ENCODE assay signal across 24 cellular contexts in the genomic region with DNA sequence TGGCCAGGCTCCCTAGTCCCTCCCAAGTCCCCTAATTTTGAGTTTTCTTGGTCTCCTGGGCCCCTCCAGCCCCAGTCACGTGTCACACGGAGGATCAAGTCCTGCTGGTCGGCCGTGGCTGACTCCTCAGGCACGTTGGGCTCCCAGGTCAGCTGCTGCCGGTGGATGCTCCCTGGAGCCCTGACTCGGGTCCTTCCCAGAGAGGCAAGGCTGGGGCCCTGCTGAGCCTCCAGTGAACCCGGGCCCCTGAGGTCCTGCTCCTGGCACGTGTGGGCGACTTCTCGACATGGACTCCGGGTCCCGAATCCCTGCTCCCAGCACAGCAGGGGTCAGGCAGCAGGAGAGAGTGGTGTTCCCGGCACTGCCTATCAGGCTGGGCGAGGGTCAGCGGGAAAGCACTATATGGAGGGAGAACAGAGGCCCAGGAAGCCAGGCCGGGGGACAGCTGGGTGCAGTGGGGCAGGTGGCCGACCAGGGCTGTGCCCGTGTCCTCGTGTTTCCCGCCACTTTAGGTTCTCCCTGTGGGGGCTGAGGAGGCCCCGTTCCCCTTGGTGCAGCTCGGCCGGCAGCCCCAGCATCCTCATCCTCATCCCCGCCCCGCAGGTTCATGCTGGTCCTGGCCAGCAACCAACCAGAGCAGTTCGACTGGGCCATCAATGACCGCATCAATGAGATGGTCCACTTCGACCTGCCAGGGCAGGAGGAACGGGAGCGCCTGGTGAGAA.
"Had no signal": no experiment of that assay in that cellular context is flagged by ENCODE, and none has a peak within 500 bp of the region (broad histone marks: within the 10 kb centered on the region; RNA-seq: fewer than 3 reads in every experiment).

No MANE protein-coding gene starts in this region.

- ATAC-seq: activated naive CD8-positive, alpha-beta T cell treated with anti-CD3 and anti-CD28 coated beads, Interleukin-2, amount 50 U/mL, for 24 hours; activated T-cell treated with anti-CD3 and anti-CD28 coated beads, Interleukin-2, amount 50 U/mL, for 4 hours; PC-3; T-helper 17 cell had no signal

- H3K27ac ChIP-seq: brain microvascular endothelial cell, cardiac muscle cell, SJSA1 had no signal

- H3K4me3 Mint-ChIP-seq: activated B cell treated with CpG ODN at 0.5 μM for 24 hours; activated CD4-positive, alpha-beta memory T cell treated with anti-CD3 and anti-CD28 coated beads for 36 hours; activated CD4-positive, alpha-beta T cell treated with anti-CD3 and anti-CD28 coated beads, Interleukin-2, amount 10 ng/mL, durations not matched to agents 7 days and 5 days; activated naive CD8-positive, alpha-beta T cell treated with anti-CD3 and anti-CD28 coated beads, Interleukin-2, amount 50 U/mL, for 24 hours; activated T-cell treated with anti-CD3 and anti-CD28 coated beads, Interleukin-2, amount 50 U/mL, for 4 hours; T-helper 17 cell had no signal

- H3K4me3 ChIP-seq: cardiac muscle cell, SJSA1 had no signal

- H3K27me3 ChIP-seq: brain microvascular endothelial cell, cardiac muscle cell, SJSA1 had no signal

- DNase-seq: activated B cell treated with CpG ODN at 0.5 μM for 24 hours; activated CD4-positive, alpha-beta memory T cell treated with anti-CD3 and anti-CD28 coated beads for 36 hours; activated CD4-positive, alpha-beta T cell treated with anti-CD3 and anti-CD28 coated beads, Interleukin-2, amount 10 ng/mL, durations not matched to agents 7 days and 5 days; activated CD8-positive, alpha-beta memory T cell treated with anti-CD3 and anti-CD28 coated beads for 24 hours; activated effector memory CD4-positive, alpha-beta T cell treated with anti-CD3 and anti-CD28 coated beads, Interleukin-2, amount 50 U/mL, for 16 hours; activated naive CD4-positive, alpha-beta T cell treated with Interleukin-2 at 50 U/mL for 16 hours; activated naive CD8-positive, alpha-beta T cell treated with anti-CD3 and anti-CD28 coated beads, Interleukin-2, amount 50 U/mL, for 24 hours; activated T-cell treated with anti-CD3 and anti-CD28 coated beads, Interleukin-2, amount 50 U/mL, for 4 hours; amygdala; brain microvascular endothelial cell; cerebellar nuclear complex; NCI-H1048; NCI-H146; NCI-H187 treated with DMSO at 0.1 percent for 48 hours; NCI-H2081 treated with DMSO at 0.1 percent for 48 hours; NCI-H446; NCI-H524; PC-3; SHP77; T-helper 17 cell; T-helper 9 cell had no signal

- H3K4me1 ChIP-seq: SJSA1 had no signal

- H3K27ac Mint-ChIP-seq: activated B cell treated with CpG ODN at 0.5 μM for 24 hours; activated CD4-positive, alpha-beta memory T cell treated with anti-CD3 and anti-CD28 coated beads for 36 hours; activated CD4-positive, alpha-beta T cell treated with anti-CD3 and anti-CD28 coated beads, Interleukin-2, amount 10 ng/mL, durations not matched to agents 7 days and 5 days; activated naive CD4-positive, alpha-beta T cell treated with anti-CD3 and anti-CD28 coated beads, Interleukin-2, amount 50 U/mL, for 72 hours; activated naive CD8-positive, alpha-beta T cell treated with anti-CD3 and anti-CD28 coated beads, Interleukin-2, amount 50 U/mL, for 24 hours; T-helper 17 cell had no signal

- H3K4me1 Mint-ChIP-seq: activated B cell treated with CpG ODN at 0.5 μM for 24 hours; activated CD4-positive, alpha-beta T cell treated with anti-CD3 and anti-CD28 coated beads, Interleukin-2, amount 10 ng/mL, durations not matched to agents 7 days and 5 days; activated naive CD8-positive, alpha-beta T cell treated with anti-CD3 and anti-CD28 coated beads, Interleukin-2, amount 50 U/mL, for 24 hours; T-helper 17 cell had no signal

- H3K27me3 Mint-ChIP-seq: activated B cell treated with CpG ODN at 0.5 μM for 24 hours; activated CD4-positive, alpha-beta memory T cell treated with anti-CD3 and anti-CD28 coated beads for 36 hours; activated CD4-positive, alpha-beta T cell treated with anti-CD3 and anti-CD28 coated beads, Interleukin-2, amount 10 ng/mL, durations not matched to agents 7 days and 5 days; activated naive CD8-positive, alpha-beta T cell treated with anti-CD3 and anti-CD28 coated beads, Interleukin-2, amount 50 U/mL, for 24 hours; T-helper 17 cell had no signal
